Comparison of ENCODE assay signal across 9 cellular contexts in genomic region chr16:2473999-2474876, GRCh38. TPM values are rescaled to one million over a fixed set of nuclear protein-coding genes. Genes with fewer than 3 reads are reported as not detected.
DNase-seq lines count a peak whose midpoint lies in the region; ATAC-seq and TF ChIP-seq lines count a peak whose summit lies in the region.
"Had no signal": no experiment of that assay in that cellular context is flagged by ENCODE, and none has a peak within 500 bp of the region (broad histone marks: within the 10 kb centered on the region; RNA-seq: fewer than 3 reads in every experiment).

No MANE protein-coding gene starts in this region.

- no peaks in the 10 kb centered on the region for H3K9me3 Mint-ChIP-seq in activated T-cell treated with anti-CD3 and anti-CD28 coated beads, Interleukin-2, amount 50 U/mL, for 24 hours
- H3K9me3 Mint-ChIP-seq in naive thymus-derived CD8-positive, alpha-beta T cell = no peaks in the 10 kb centered on the region

- DNase-seq in Caki2 (ENCODE audit: low read depth) (peak; percentile 70), H7 (peak; percentile 90), NOMO-1 (lab: John Stamatoyannopoulos, UW; ENCODE audit: unreplicated experiment in 2 of 2) (peak; percentile 40 to 73), esophagus squamous epithelium (lab: John Stamatoyannopoulos, UW) (no peak), middle frontal gyrus (ENCODE audit: extremely low spot score, low spot score) (no peak)
- DNase-seq in activated T-cell treated with anti-CD3 and anti-CD28 coated beads, Interleukin-2, amount 50 U/mL, for 24 hours = peak; percentile 79
- peak; percentile 43 to 79 (median 60) for DNase-seq in naive thymus-derived CD8-positive, alpha-beta T cell

- peak overlapping the region; percentile 80 for H3K4me3 Mint-ChIP-seq in activated T-cell treated with anti-CD3 and anti-CD28 coated beads, Interleukin-2, amount 50 U/mL, for 24 hours
- H3K4me3 Mint-ChIP-seq in naive thymus-derived CD8-positive, alpha-beta T cell = peak overlapping the region; percentile 59 to 86 (median 71)

- no peaks in the 10 kb centered on the region for H3K36me3 ChIP-seq in H7 (replicated peaks; ENCODE audit: control insufficient read depth, insufficient read depth, low read length)
- H3K36me3 ChIP-seq in esophagus squamous epithelium = no peaks in the 10 kb centered on the region

- TF ChIP-seq POLR2A in esophagus squamous epithelium (IDR thresholded peaks at IDR 0.05) = no peak

- peak; percentile 75 to 83 for ATAC-seq in naive thymus-derived CD8-positive, alpha-beta T cell

- H3K27me3 ChIP-seq in H7 (ENCODE audit: control insufficient read depth, insufficient read depth, low read length) = peaks cover 46% of the 10 kb centered on the region
- H3K27me3 ChIP-seq in esophagus squamous epithelium = peaks cover 4 to 52% (median 18%) of the 10 kb centered on the region in 4 donors

- TF ChIP-seq CTCF in esophagus squamous epithelium (IDR thresholded peaks at IDR 0.05) = peak; percentile 19 to 39 (median 30)

- POLR2A ChIA-PET in naive thymus-derived CD8-positive, alpha-beta T cell (lab: Charles Lee) = interaction anchor here (0.6 to 1.5 kb wide), 11 partner anchors 10 to 252 kb away, joined by 3 to 9 read pairs (median 4); partner anchors contain the start of genes ABCA3, AMDHD2 and TEDC2

- H3K4me1 Mint-ChIP-seq in activated T-cell treated with anti-CD3 and anti-CD28 coated beads, Interleukin-2, amount 50 U/mL, for 24 hours (ENCODE audit: low read depth) = peaks cover 25% of the 10 kb centered on the region
- peaks cover 11 to 39% (median 32%) of the 10 kb centered on the region in 4 donors for H3K4me1 Mint-ChIP-seq in naive thymus-derived CD8-positive, alpha-beta T cell

- H3K4me1 ChIP-seq in esophagus squamous epithelium = peaks cover 24 to 67% (median 46%) of the 10 kb centered on the region in 3 donors

- peaks cover 25% of the 10 kb centered on the region for H3K27me3 Mint-ChIP-seq in activated T-cell treated with anti-CD3 and anti-CD28 coated beads, Interleukin-2, amount 50 U/mL, for 24 hours
- peaks cover 11 to 31% (median 15%) of the 10 kb centered on the region in 5 donors for H3K27me3 Mint-ChIP-seq in naive thymus-derived CD8-positive, alpha-beta T cell

- 4% methylated on average over 5 of the region's 100 CpGs; no CpG with 5 or more reads in 1 of the 2 donors for WGBS in esophagus squamous epithelium, 2 donors

- no peaks in the 10 kb centered on the region for H3K36me3 Mint-ChIP-seq in activated T-cell treated with anti-CD3 and anti-CD28 coated beads, Interleukin-2, amount 50 U/mL, for 24 hours (ENCODE audit: low read depth)
- no peaks in the 10 kb centered on the region for H3K36me3 Mint-ChIP-seq in naive thymus-derived CD8-positive, alpha-beta T cell

- in situ Hi-C loops in Caki2 (cut with HindIII; ENCODE audit: low pct_unique_long_range_greater_than_20kb, low sequenced_read_pairs) = no loop called here

- H3K9me3 ChIP-seq in esophagus squamous epithelium = no peaks in the 10 kb centered on the region

- H3K27ac Mint-ChIP-seq in activated T-cell treated with anti-CD3 and anti-CD28 coated beads, Interleukin-2, amount 50 U/mL, for 24 hours = peak overlapping the region; percentile 85
- peak overlapping the region in 1 of 10 donors; percentile 13 for H3K27ac Mint-ChIP-seq in naive thymus-derived CD8-positive, alpha-beta T cell

- H3K27ac ChIP-seq in esophagus squamous epithelium (peak overlapping the region; percentile 75 to 84 (median 80)), temporal lobe (ENCODE audit: low read depth, low read length) (peak overlapping the region; percentile 17)

- intact Hi-C loops in esophagus squamous epithelium (cut with DNase I) = no loop called here

- peak overlapping the region; percentile 73 for H3K4me3 ChIP-seq in H7 (ENCODE audit: insufficient read depth, low read depth, low read length)
- peak overlapping the region; percentile 51 to 75 (median 70) for H3K4me3 ChIP-seq in esophagus squamous epithelium

RNA-seq across cellular contexts. Expression of gene TBC1D24, which starts 0.7 kb away (rescaled TPM):
- total RNA-seq in Caki2 (2014; rRNA removed; shearing (Covaris generic); ENCODE audit: low replicate concordance) = 6.2 and 9.5 TPM in 2 replicates
- total RNA-seq in H7 (2014; rRNA removed; shearing (Covaris generic)) = 12.3 and 13.5 TPM in 2 replicates
- total RNA-seq in esophagus squamous epithelium (1 to 10 TPM; 3.1 to 4.6 (median 3.7) TPM), temporal lobe (22.1 TPM)
- 10 to 100 TPM; 13.4 to 17.3 TPM for total RNA-seq in naive thymus-derived CD8-positive, alpha-beta T cell
- 1 to 10 TPM; 2.6 to 3.0 (median 2.6) TPM for polyA plus RNA-seq in naive thymus-derived CD8-positive, alpha-beta T cell

RNA-seq across cellular contexts. Expression of gene NTN3, which starts 3.1 kb away (rescaled TPM):
- total RNA-seq in Caki2 (2014; rRNA removed; shearing (Covaris generic); ENCODE audit: low replicate concordance) = not detected in 2 replicates
- 0.73 TPM in 1 of 2 replicates, not detected in the other for total RNA-seq in H7 (2014; rRNA removed; shearing (Covaris generic))
- under 1 TPM in 1 of 4 donors, not detected in 3; 0.38 TPM for total RNA-seq in esophagus squamous epithelium
- not detected for total RNA-seq in naive thymus-derived CD8-positive, alpha-beta T cell
- polyA plus RNA-seq in naive thymus-derived CD8-positive, alpha-beta T cell = not detected
- 3.2 TPM for total RNA-seq in temporal lobe
- total RNA-seq: activated CD8-positive, alpha-beta memory T cell treated with anti-CD3 and anti-CD28 coated beads for 36 hours had no signal

RNA-seq across cellular contexts. Expression of gene TEDC2, which starts 14.3 kb away (rescaled TPM):
- total RNA-seq in Caki2 (2014; rRNA removed; shearing (Covaris generic); ENCODE audit: low replicate concordance) = 37.3 and 39.9 TPM in 2 replicates
- total RNA-seq in H7 (2014; rRNA removed; shearing (Covaris generic)) = 87.2 and 90.7 TPM in 2 replicates
- total RNA-seq in esophagus squamous epithelium (10 to 100 TPM in 1 of 4 donors, 1 to 10 TPM in 3; 1.1 to 12.3 (median 4.4) TPM), temporal lobe (3.9 TPM)
- total RNA-seq in naive thymus-derived CD8-positive, alpha-beta T cell = under 1 TPM in 1 of 2 experiments, not detected in 1; 0.96 TPM
- under 1 TPM in 2 of 3 donors, not detected in 1; 0.52 to 0.76 TPM for polyA plus RNA-seq in naive thymus-derived CD8-positive, alpha-beta T cell

RNA-seq across cellular contexts. Expression of gene ATP6V0C, which starts 39.5 kb away (rescaled TPM):
- total RNA-seq in Caki2 (2014; rRNA removed; shearing (Covaris generic); ENCODE audit: low replicate concordance) = 18.4 and 27.8 TPM in 2 replicates
- total RNA-seq in H7 (2014; rRNA removed; shearing (Covaris generic)) = 40.5 and 56.4 TPM in 2 replicates
- 100 to 1,000 TPM in 2 of 4 donors, 10 to 100 TPM in 2; 70.8 to 196 (median 125) TPM for total RNA-seq in esophagus squamous epithelium
- 100 to 1,000 TPM; 116 to 123 TPM for total RNA-seq in naive thymus-derived CD8-positive, alpha-beta T cell
- polyA plus RNA-seq in naive thymus-derived CD8-positive, alpha-beta T cell = 10 to 100 TPM; 74.9 to 84.9 (median 77.6) TPM
- total RNA-seq in temporal lobe = 14.8 TPM

RNA-seq across cellular contexts. Expression of gene CCNF, which starts 45.0 kb away (rescaled TPM):
- 36.9 and 40.3 TPM in 2 replicates for total RNA-seq in Caki2 (2014; rRNA removed; shearing (Covaris generic); ENCODE audit: low replicate concordance)
- total RNA-seq in H7 (2014; rRNA removed; shearing (Covaris generic)) = 81.5 and 82.6 TPM in 2 replicates
- total RNA-seq in esophagus squamous epithelium (10 to 100 TPM in 2 of 4 donors, 1 to 10 TPM in 2; 5.9 to 18.6 (median 10.2) TPM), temporal lobe (6.6 TPM)
- 1 to 10 TPM; 2.1 to 2.4 TPM for total RNA-seq in naive thymus-derived CD8-positive, alpha-beta T cell
- polyA plus RNA-seq in naive thymus-derived CD8-positive, alpha-beta T cell = 1 to 10 TPM in 2 of 3 donors, under 1 TPM in 1; 0.59 to 2.0 (median 1.7) TPM

Comparison
In these comparisons a context has a peak if more than half of its experiments do, and no peak if none do; other contexts are left out.
1. DNase-seq: peak in Caki2 (single experiment), H7 (single experiment), NOMO-1 (2 of 2), activated T-cell treated with anti-CD3 and anti-CD28 coated beads, Interleukin-2, amount 50 U/mL, for 24 hours (single experiment) and naive thymus-derived CD8-positive, alpha-beta T cell (10 of 10); none in esophagus squamous epithelium (single experiment) and middle frontal gyrus (single experiment).